8 cellular contexts compared by ENCODE assay signal in genomic region chr11:47408598-47409439, GRCh38. TPM values are rescaled to one million over a fixed set of nuclear protein-coding genes. Genes with fewer than 3 reads are reported as not detected.
DNase-seq lines count a peak whose midpoint lies in the region; ATAC-seq and TF ChIP-seq lines count a peak whose summit lies in the region.

No MANE protein-coding gene starts in this region.

- H3K27me3 ChIP-seq in spleen (replicated peaks in 1 of 7): no peaks in the 10 kb centered on the region

- H3K27ac ChIP-seq in spleen: peak overlapping the region; percentile 64 to 96 (median 94)

- POLR2A ChIA-PET in activated CD4-positive, alpha-beta T cell treated with anti-CD3 and anti-CD28 coated beads for 36 hours (lab: Charles Lee): interaction anchor here (0.5 to 2.5 kb wide), 2 partner anchors 13 to 585 kb away, joined by 8 read pairs; no protein-coding TSS in a partner anchor

- peaks cover 0 to 37% (median 11%) of the 10 kb centered on the region in 6 donors for H3K36me3 ChIP-seq in spleen

- H3K4me3 ChIP-seq in LNCaP clone FGC (ENCODE audit: low read depth, low read length) (peak overlapping the region; percentile 83), spleen (peak overlapping the region; percentile 48 to 84 (median 55))

- no peak for ATAC-seq in activated CD4-positive, alpha-beta T cell treated with anti-CD3 and anti-CD28 coated beads for 36 hours
- ATAC-seq in GM18498 (IDR thresholded peaks at IDR 0.05; ENCODE audit: unreplicated experiment): no peak

- no peaks in the 10 kb centered on the region for H3K9me3 Mint-ChIP-seq in activated CD4-positive, alpha-beta T cell treated with anti-CD3 and anti-CD28 coated beads for 36 hours (ENCODE audit: low read depth)
- H3K9me3 Mint-ChIP-seq in brain (no peaks in the 10 kb centered on the region), immature natural killer cell (no peaks in the 10 kb centered on the region)

- peak; percentile 35 for DNase-seq in activated CD4-positive, alpha-beta T cell treated with anti-CD3 and anti-CD28 coated beads for 36 hours
- no peak for DNase-seq in activated CD4-positive, alpha-beta T cell treated with anti-CD3 and anti-CD28 coated beads, Interleukin-2, amount 50 U/mL, for 4 hours
- no peak for DNase-seq in LNCaP clone FGC (ENCODE audit: low read depth)
- no peak for DNase-seq in immature natural killer cell
- peak; percentile 96 for DNase-seq in spleen
- DNase-seq in iPS-NIHi11 (ENCODE audit: low spot score): no peak

- H3K27me3 Mint-ChIP-seq in activated CD4-positive, alpha-beta T cell treated with anti-CD3 and anti-CD28 coated beads for 36 hours: no peaks in the 10 kb centered on the region
- H3K27me3 Mint-ChIP-seq in brain (peaks cover 6% of the 10 kb centered on the region), immature natural killer cell (ENCODE audit: low read depth in 3 of 3) (peaks cover 4 to 14% (median 14%) of the 10 kb centered on the region in 3 donors)

- peak overlapping the region; percentile 89 for H3K4me3 Mint-ChIP-seq in activated CD4-positive, alpha-beta T cell treated with anti-CD3 and anti-CD28 coated beads for 36 hours
- peak overlapping the region; percentile 94 to 99 (median 95) for H3K4me3 Mint-ChIP-seq in brain
- H3K4me3 Mint-ChIP-seq in immature natural killer cell: peak overlapping the region; percentile 85 to 92 (median 87)

- CTCF ChIA-PET in activated CD4-positive, alpha-beta T cell treated with anti-CD3 and anti-CD28 coated beads for 36 hours (lab: Charles Lee): interaction anchor here (0.9 to 5.5 kb wide), 4 partner anchors 10 to 52 kb away, joined by 3 to 69 read pairs (median 4); partner anchors contain the start of gene PSMC3

- no peaks in the 10 kb centered on the region for H3K9me3 ChIP-seq in spleen

- no peak for TF ChIP-seq POLR2A in spleen (IDR thresholded peaks at IDR 0.05)

- intact Hi-C loops in activated CD4-positive, alpha-beta T cell treated with anti-CD3 and anti-CD28 coated beads for 36 hours (cut with DNase I, micrococcal nuclease): loop anchor here (1.0 to 10.0 kb wide), 18 partner anchors 14 to 792 kb away; partner anchors contain the start of genes PSMC3 (in 2 of the 2), ACP2 (in 1 of the 2), ARHGAP1 (in 1 of the 2) and ATG13 (in 1 of the 2)
- intact Hi-C loops in spleen (cut with DNase I; ENCODE audit: low total_unique reads): no loop called here

- peaks cover 2% of the 10 kb centered on the region for H3K36me3 Mint-ChIP-seq in activated CD4-positive, alpha-beta T cell treated with anti-CD3 and anti-CD28 coated beads for 36 hours (ENCODE audit: low read depth)
- H3K36me3 Mint-ChIP-seq in brain (peaks cover 15% of the 10 kb centered on the region), immature natural killer cell (peaks cover 0 to 1% (median under 1%) of the 10 kb centered on the region in 3 donors)

- H3K4me1 Mint-ChIP-seq in activated CD4-positive, alpha-beta T cell treated with anti-CD3 and anti-CD28 coated beads for 36 hours: peaks cover 16% of the 10 kb centered on the region
- H3K4me1 Mint-ChIP-seq in brain: peaks cover 28% of the 10 kb centered on the region
- peaks cover 20% of the 10 kb centered on the region in 2 donors for H3K4me1 Mint-ChIP-seq in immature natural killer cell

- no peak for TF ChIP-seq CTCF in LNCaP clone FGC (IDR thresholded peaks at IDR 0.05; ENCODE audit: control insufficient read depth, extremely low read depth, insufficient read depth)
- no peak for TF ChIP-seq CTCF in brain (conservative IDR thresholded peaks at IDR 0.05)
- TF ChIP-seq CTCF in spleen (IDR thresholded peaks at IDR 0.05 in 8 of 11, conservative IDR thresholded peaks at IDR 0.05 in 3 of 11): no peak

- 9 to 15% (median 10%) methylated on average over 33 to 50 of the region's 50 CpGs for WGBS in spleen, 5 donors

- peaks cover 20 to 63% (median 44%) of the 10 kb centered on the region in 6 donors for H3K4me1 ChIP-seq in spleen

- peak overlapping the region; percentile 89 for H3K27ac Mint-ChIP-seq in activated CD4-positive, alpha-beta T cell treated with anti-CD3 and anti-CD28 coated beads for 36 hours
- peak overlapping the region; percentile 92 to 99 (median 96) for H3K27ac Mint-ChIP-seq in brain
- H3K27ac Mint-ChIP-seq in immature natural killer cell: peak overlapping the region; percentile 83 to 92 (median 90)

RNA-seq across cellular contexts. Expression of gene SLC39A13, which starts 0.4 kb away (rescaled TPM):
- 10 to 100 TPM in 1 of 2 experiments, 1 to 10 TPM in 1; 8.6 to 10.7 TPM for total RNA-seq in activated CD4-positive, alpha-beta T cell treated with anti-CD3 and anti-CD28 coated beads for 36 hours
- 23.0 TPM for polyA plus RNA-seq in brain (ENCODE audit: insufficient read depth, low read depth, low replicate concordance)
- polyA plus RNA-seq in immature natural killer cell: 10 to 100 TPM; 22.1 to 33.2 (median 27.7) TPM
- total RNA-seq in spleen: 10 to 100 TPM; 26.3 to 48.4 (median 43.2) TPM
- 10 to 100 TPM; 21.7 to 40.2 (median 26.0) TPM for polyA plus RNA-seq in spleen

RNA-seq across cellular contexts. Expression of gene PSMC3, which starts 17.4 kb away (rescaled TPM):
- 100 to 1,000 TPM; 147 to 167 TPM for total RNA-seq in activated CD4-positive, alpha-beta T cell treated with anti-CD3 and anti-CD28 coated beads for 36 hours
- polyA plus RNA-seq in brain (ENCODE audit: insufficient read depth, low read depth, low replicate concordance) (196 TPM), immature natural killer cell (100 to 1,000 TPM; 157 to 207 (median 184) TPM), spleen (100 to 1,000 TPM in 1 of 3 donors, 10 to 100 TPM in 2; 64.3 to 105 (median 90.0) TPM)
- 10 to 100 TPM; 59.7 to 80.8 (median 66.4) TPM for total RNA-seq in spleen

RNA-seq across cellular contexts. Expression of gene SPI1, which starts 30.5 kb away (rescaled TPM):
- total RNA-seq in activated CD4-positive, alpha-beta T cell treated with anti-CD3 and anti-CD28 coated beads for 36 hours: under 1 TPM; 0.11 to 0.30 TPM
- polyA plus RNA-seq in brain (ENCODE audit: insufficient read depth, low read depth, low replicate concordance) (7.5 TPM), immature natural killer cell (1 to 10 TPM in 2 of 3 donors, under 1 TPM in 1; 0.95 to 3.6 (median 2.3) TPM), spleen (100 to 1,000 TPM in 1 of 3 donors, 10 to 100 TPM in 2; 84.2 to 128 (median 91.8) TPM)
- 100 to 1,000 TPM in 6 of 7 donors, 10 to 100 TPM in 1; 95.7 to 366 (median 198) TPM for total RNA-seq in spleen

RNA-seq across cellular contexts. Expression of gene RAPSN, which starts 40.1 kb away (rescaled TPM):
- under 1 TPM in 1 of 2 experiments, not detected in 1; 0.21 TPM for total RNA-seq in activated CD4-positive, alpha-beta T cell treated with anti-CD3 and anti-CD28 coated beads for 36 hours
- polyA plus RNA-seq in brain (ENCODE audit: insufficient read depth, low read depth, low replicate concordance): 0.24 TPM
- polyA plus RNA-seq in immature natural killer cell: not detected
- 1 to 10 TPM in 3 of 7 donors, under 1 TPM in 2, not detected in 2; 0.42 to 1.6 (median 1.2) TPM for total RNA-seq in spleen
- 1 to 10 TPM in 1 of 3 donors, under 1 TPM in 2; 0.53 to 1.5 (median 0.74) TPM for polyA plus RNA-seq in spleen

RNA-seq across cellular contexts. Expression of gene MYBPC3, which starts 56.3 kb away (rescaled TPM):
- not detected for total RNA-seq in activated CD4-positive, alpha-beta T cell treated with anti-CD3 and anti-CD28 coated beads for 36 hours
- polyA plus RNA-seq in brain (ENCODE audit: insufficient read depth, low read depth, low replicate concordance): not detected
- polyA plus RNA-seq in immature natural killer cell: not detected
- total RNA-seq in spleen: 1 to 10 TPM in 5 of 7 donors, under 1 TPM in 2; 0.91 to 4.7 (median 1.5) TPM
- polyA plus RNA-seq in spleen: 1 to 10 TPM in 2 of 3 donors, under 1 TPM in 1; 0.49 to 2.2 (median 1.4) TPM

Comparison
In these comparisons a context has a peak if more than half of its experiments do, and no peak if none do; other contexts are left out.
1. DNase-seq: peak in activated CD4-positive, alpha-beta T cell treated with anti-CD3 and anti-CD28 coated beads for 36 hours (single experiment) and spleen (single experiment); none in activated CD4-positive, alpha-beta T cell treated with anti-CD3 and anti-CD28 coated beads, Interleukin-2, amount 50 U/mL, for 4 hours (0 of 2), LNCaP clone FGC (single experiment), immature natural killer cell (0 of 3) and iPS-NIHi11 (single experiment).
2. Peak in every context shown above with its lines, with median percentiles within 50 percentile points of each other: H3K27ac Mint-ChIP-seq and H3K4me3 Mint-ChIP-seq.